Comparison of ENCODE assay signal across 8 cellular contexts in the genomic region with DNA sequence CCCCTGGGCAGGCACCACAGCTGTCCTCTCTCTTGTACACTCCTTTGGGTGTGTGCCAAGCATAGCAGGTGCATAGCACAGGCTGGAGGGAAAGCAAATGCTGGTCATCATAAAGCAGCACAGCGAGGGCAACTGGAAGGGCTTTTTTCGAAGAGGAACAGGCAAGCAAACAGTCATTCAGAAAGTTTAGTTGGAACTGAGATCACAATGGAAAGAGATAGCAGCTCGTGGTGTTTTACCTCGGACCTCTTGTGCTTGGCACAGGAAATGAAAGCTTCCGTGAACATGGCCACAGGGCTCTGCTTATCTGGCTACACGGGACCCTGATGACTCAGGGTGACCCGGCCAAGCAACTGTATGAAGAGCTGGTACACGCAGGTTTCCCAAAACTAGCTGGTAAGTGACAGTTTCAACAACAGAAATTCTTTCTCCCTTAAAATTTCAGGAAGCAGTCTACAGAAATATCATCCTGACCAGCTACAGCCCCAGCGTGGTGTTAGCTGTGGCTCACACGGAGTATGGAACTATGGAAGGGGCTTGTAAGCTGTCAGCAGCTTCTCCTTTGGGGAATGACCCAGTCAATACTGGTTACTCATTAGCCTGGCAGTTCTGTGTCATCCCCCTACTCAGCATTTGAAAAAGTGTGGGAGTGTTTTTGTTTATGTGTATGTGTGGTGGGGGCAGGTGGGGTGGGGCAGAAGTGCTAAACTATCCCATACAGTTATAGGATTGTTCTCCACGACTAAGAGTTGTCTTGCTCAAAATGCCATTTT. TPM values are rescaled to one million over a fixed set of nuclear protein-coding genes. Genes with fewer than 3 reads are reported as not detected.
DNase-seq lines count a peak whose midpoint lies in the region; ATAC-seq and TF ChIP-seq lines count a peak whose summit lies in the region.

No MANE protein-coding gene starts in this region.

- peak overlapping the region in 3 of 4 donors; percentile 22 to 76 (median 42) for H3K27ac ChIP-seq in body of pancreas

- TF ChIP-seq CTCF in GM12865 (IDR thresholded peaks at IDR 0.05; ENCODE audit: insufficient read depth, low read depth, low read length, missing control alignments) = no peak
- no peak for TF ChIP-seq CTCF in body of pancreas (IDR thresholded peaks at IDR 0.05)
- TF ChIP-seq CTCF in type B pancreatic cell (conservative IDR thresholded peaks at IDR 0.05) = no peak

- H3K4me3 Mint-ChIP-seq in naive B cell = peak overlapping the region; percentile 66 to 88 (median 86)
- H3K4me3 Mint-ChIP-seq in type B pancreatic cell = peak overlapping the region; percentile 38

- TF ChIP-seq POLR2A in body of pancreas (IDR thresholded peaks at IDR 0.05) = peak in 1 of 3 donors; percentile 23

- no peak for TF ChIP-seq RAD21 in Ishikawa (IDR thresholded peaks at IDR 0.05; ENCODE audit: low read depth)

- H3K9me3 Mint-ChIP-seq in naive B cell = no peaks in the 10 kb centered on the region
- no peaks in the 10 kb centered on the region for H3K9me3 Mint-ChIP-seq in type B pancreatic cell

- no peaks in the 10 kb centered on the region for H3K36me3 ChIP-seq in body of pancreas (replicated peaks in 1 of 2; ENCODE audit: insufficient read depth in 1 of 2, low read depth in 2 of 2)

- peaks cover 2 to 9% of the 10 kb centered on the region in 2 donors for H3K36me3 Mint-ChIP-seq in naive B cell
- H3K36me3 Mint-ChIP-seq in type B pancreatic cell = peaks cover 16% of the 10 kb centered on the region

- peak overlapping the region in 5 of 6 donors; percentile 15 to 88 (median 68) for H3K27ac Mint-ChIP-seq in naive B cell
- peak overlapping the region; percentile 13 for H3K27ac Mint-ChIP-seq in type B pancreatic cell

- no peak for TF ChIP-seq EP300 in Ishikawa (IDR thresholded peaks at IDR 0.05; ENCODE audit: borderline replicate concordance)

- WGBS in body of pancreas, 2 donors = 4 to 7% methylated on average over 11 of the region's 11 CpGs

- ATAC-seq in GM21619 (IDR thresholded peaks at IDR 0.05; ENCODE audit: unreplicated experiment) (peak; percentile 95), body of pancreas (peak; percentile 78), naive B cell (ENCODE audit: low read depth in 2 of 2) (peak; percentile 55 to 57)

- H3K4me3 ChIP-seq in GM12865 (ENCODE audit: low read depth, low read length) = peak overlapping the region; percentile 55
- no peak overlapping the region for H3K4me3 ChIP-seq in body of pancreas

- H3K27me3 Mint-ChIP-seq in naive B cell (no peaks in the 10 kb centered on the region), type B pancreatic cell (no peaks in the 10 kb centered on the region)

- peak; percentile 88 for DNase-seq in GM12865 (ENCODE audit: low read depth)
- peak; percentile 32 for DNase-seq in SW480 (ENCODE audit: low spot score)
- DNase-seq in body of pancreas = peak; percentile 35 to 69 (median 60)
- DNase-seq in naive B cell = no peak
- DNase-seq in type B pancreatic cell (ENCODE audit: extremely low spot score, unreplicated experiment) = no peak
- DNase-seq in NCI-H2227 treated with DMSO at 0.1 percent for 48 hours (lab: John Stamatoyannopoulos, UW) = no peak

- H3K4me1 Mint-ChIP-seq in naive B cell (peaks cover 10 to 17% (median 15%) of the 10 kb centered on the region in 3 donors), type B pancreatic cell (ENCODE audit: unreplicated experiment) (peaks cover 12% of the 10 kb centered on the region)

- no peaks in the 10 kb centered on the region for H3K9me3 ChIP-seq in body of pancreas

- peaks cover 22% of the 10 kb centered on the region for H3K4me1 ChIP-seq in body of pancreas

- intact Hi-C loops in body of pancreas (cut with DNase I) = no loop called here

- H3K27me3 ChIP-seq in body of pancreas = no peaks in the 10 kb centered on the region

TF ChIP-seq in Ishikawa, 13 proteins besides CTCF, POLR2A, EP300 and RAD21:
- TF ChIP-seq, protein P1, sequence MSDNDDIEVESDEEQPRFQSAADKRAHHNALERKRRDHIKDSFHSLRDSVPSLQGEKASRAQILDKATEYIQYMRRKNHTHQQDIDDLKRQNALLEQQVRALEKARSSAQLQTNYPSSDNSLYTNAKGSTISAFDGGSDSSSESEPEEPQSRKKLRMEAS (IDR thresholded peaks at IDR 0.05) = no peak
- TF ChIP-seq NFIC (IDR thresholded peaks at IDR 0.05) (0 out of 2 replicates have a peak, but pooled peaks have one; percentile 14), TCF12 (IDR thresholded peaks at IDR 0.05; ENCODE audit: low read depth) (no peak), TAF1 (IDR thresholded peaks at IDR 0.05; ENCODE audit: low read depth) (no peak), FOXM1 (IDR thresholded peaks at IDR 0.05; ENCODE audit: borderline replicate concordance, low read depth) (no peak), ZBTB7A (IDR thresholded peaks at IDR 0.05; ENCODE audit: low read depth) (no peak)
- TF ChIP-seq, protein P2, sequence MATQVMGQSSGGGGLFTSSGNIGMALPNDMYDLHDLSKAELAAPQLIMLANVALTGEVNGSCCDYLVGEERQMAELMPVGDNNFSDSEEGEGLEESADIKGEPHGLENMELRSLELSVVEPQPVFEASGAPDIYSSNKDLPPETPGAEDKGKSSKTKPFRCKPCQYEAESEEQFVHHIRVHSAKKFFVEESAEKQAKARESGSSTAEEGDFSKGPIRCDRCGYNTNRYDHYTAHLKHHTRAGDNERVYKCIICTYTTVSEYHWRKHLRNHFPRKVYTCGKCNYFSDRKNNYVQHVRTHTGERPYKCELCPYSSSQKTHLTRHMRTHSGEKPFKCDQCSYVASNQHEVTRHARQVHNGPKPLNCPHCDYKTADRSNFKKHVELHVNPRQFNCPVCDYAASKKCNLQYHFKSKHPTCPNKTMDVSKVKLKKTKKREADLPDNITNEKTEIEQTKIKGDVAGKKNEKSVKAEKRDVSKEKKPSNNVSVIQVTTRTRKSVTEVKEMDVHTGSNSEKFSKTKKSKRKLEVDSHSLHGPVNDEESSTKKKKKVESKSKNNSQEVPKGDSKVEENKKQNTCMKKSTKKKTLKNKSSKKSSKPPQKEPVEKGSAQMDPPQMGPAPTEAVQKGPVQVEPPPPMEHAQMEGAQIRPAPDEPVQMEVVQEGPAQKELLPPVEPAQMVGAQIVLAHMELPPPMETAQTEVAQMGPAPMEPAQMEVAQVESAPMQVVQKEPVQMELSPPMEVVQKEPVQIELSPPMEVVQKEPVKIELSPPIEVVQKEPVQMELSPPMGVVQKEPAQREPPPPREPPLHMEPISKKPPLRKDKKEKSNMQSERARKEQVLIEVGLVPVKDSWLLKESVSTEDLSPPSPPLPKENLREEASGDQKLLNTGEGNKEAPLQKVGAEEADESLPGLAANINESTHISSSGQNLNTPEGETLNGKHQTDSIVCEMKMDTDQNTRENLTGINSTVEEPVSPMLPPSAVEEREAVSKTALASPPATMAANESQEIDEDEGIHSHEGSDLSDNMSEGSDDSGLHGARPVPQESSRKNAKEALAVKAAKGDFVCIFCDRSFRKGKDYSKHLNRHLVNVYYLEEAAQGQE (IDR thresholded peaks at IDR 0.05; ENCODE audit: low read depth) = no peak

RNA-seq across cellular contexts. Expression of a gene that starts 48.1 kb away (rescaled TPM):
- total RNA-seq in body of pancreas (1 to 10 TPM; 7.5 to 8.9 TPM), type B pancreatic cell (ENCODE audit: low replicate concordance) (9.9 and 16.0 TPM in 2 replicates)
- polyA plus RNA-seq in naive B cell (ENCODE audit: low read depth in 6 of 6) = 10 to 100 TPM; 11.1 to 26.7 (median 18.9) TPM

RNA-seq across cellular contexts. Expression of a gene that starts 57.9 kb away (rescaled TPM):
- under 1 TPM in 1 of 2 donors, not detected in 1; 0.52 TPM for total RNA-seq in body of pancreas
- polyA plus RNA-seq in naive B cell (ENCODE audit: low read depth in 6 of 6) = under 1 TPM in 1 of 6 donors, not detected in 5; 0.19 TPM
- total RNA-seq in type B pancreatic cell (ENCODE audit: low replicate concordance) = 0.93 and 1.6 TPM in 2 replicates

Comparison
In these comparisons a context has a peak if more than half of its experiments do, and no peak if none do; other contexts are left out.
1. DNase-seq: peak in GM12865 (single experiment), SW480 (single experiment) and body of pancreas (4 of 4); none in naive B cell (single experiment), type B pancreatic cell (single experiment) and NCI-H2227 treated with DMSO at 0.1 percent for 48 hours (single experiment).
2. Peak in every context shown above with its lines, with median percentiles within 50 percentile points of each other: ATAC-seq.